Comparison of ENCODE assay signal across 8 cellular contexts in genomic region chr5:134904621-134905245, GRCh38. TPM values are rescaled to one million over a fixed set of nuclear protein-coding genes. Genes with fewer than 3 reads are reported as not detected.
A peak's percentile ranks its signal among the peaks of the same experiment; 100 is the strongest.
DNase-seq lines count a peak whose midpoint lies in the region; ATAC-seq and TF ChIP-seq lines count a peak whose summit lies in the region.

Gene PCBD2 (plus strand): TSS chr5:134905131. CDS start chr5:134905140, 9 bp downstream.

- H3K36me3 ChIP-seq in SJSA1 (peaks cover 24% of the 10 kb centered on the region), gastroesophageal sphincter (peaks cover 0 to 24% of the 10 kb centered on the region in 2 donors)

- H3K27ac ChIP-seq in SJSA1: peak within 1 kb of the TSS; percentile 91
- peak within 1 kb of the TSS; percentile 94 to 99 (median 97) for H3K27ac ChIP-seq in gastroesophageal sphincter

- CTCF ChIA-PET in GM10248 (lab: Yijun Ruan, JAX): interaction anchor here (0.7 to 3.7 kb wide), 39 partner anchors 8 to 865 kb away, joined by 3 to 38 read pairs (median 5); partner anchors contain the start of genes CAMLG, DDX46 and TXNDC15

- ATAC-seq in gastroesophageal sphincter: peak; percentile 95

- TF ChIP-seq CTCF in GM10248 (IDR thresholded peaks at IDR 0.05; ENCODE audit: control extremely low read depth, extremely low read depth, low read depth, missing control alignments): peak; percentile 95
- peak; percentile 82 for TF ChIP-seq CTCF in HFF-Myc (IDR thresholded peaks at IDR 0.05; ENCODE audit: low read depth, low read length, missing control alignments)
- peak; percentile 82 to 97 (median 94) for TF ChIP-seq CTCF in gastroesophageal sphincter (IDR thresholded peaks at IDR 0.05)

- TF ChIP-seq POLR2A in gastroesophageal sphincter (IDR thresholded peaks at IDR 0.05): peak in 1 of 2 donors; percentile 48

- POLR2A ChIA-PET in GM10248 (lab: Yijun Ruan, JAX): interaction anchor here (0.7 kb wide), 2 partner anchors 17 to 1072 kb away, joined by 4 to 5 read pairs; no protein-coding TSS in a partner anchor

- H3K27me3 ChIP-seq in SJSA1 (replicated peaks) (no peaks in the 10 kb centered on the region), gastroesophageal sphincter (no peaks in the 10 kb centered on the region)

- H3K9me3 ChIP-seq in SJSA1 (replicated peaks) (no peaks in the 10 kb centered on the region), gastroesophageal sphincter (no peaks in the 10 kb centered on the region)

- H3K4me3 ChIP-seq in HFF-Myc (replicated peaks; ENCODE audit: low read depth, low read length): peak within 1 kb of the TSS; percentile 79
- peak within 1 kb of the TSS; percentile 95 for H3K4me3 ChIP-seq in SJSA1
- H3K4me3 ChIP-seq in gastroesophageal sphincter: peak within 1 kb of the TSS; percentile 74 to 96

- TF ChIP-seq EP300 in gastroesophageal sphincter (IDR thresholded peaks at IDR 0.05): no peak

- H3K4me1 ChIP-seq in SJSA1 (replicated peaks): 0 out of 2 replicates have a peak, but pooled peaks cover 3% of the 10 kb centered on the region
- H3K4me1 ChIP-seq in gastroesophageal sphincter: peaks cover 0 to 12% (median 0%) of the 10 kb centered on the region in 3 donors

- peak; percentile 89 for DNase-seq in GM10248 (ENCODE audit: extremely low spot score)
- peak; percentile 60 for DNase-seq in HFF-Myc (ENCODE audit: extremely low read depth, low read depth)
- DNase-seq in MV-4-11 (lab: John Stamatoyannopoulos, UW): peak; percentile 85
- DNase-seq in SJSA1 (ENCODE audit: low read depth in 1 of 2, low spot score in 2 of 2): peak; percentile 96 to 97
- DNase-seq in activated naive CD4-positive, alpha-beta T cell (lab: John Stamatoyannopoulos, UW): peak; percentile 63 to 88 (median 86)
- DNase-seq in non-pigmented ciliary epithelial cell (ENCODE audit: low read depth): peak; percentile 44
- peak; percentile 87 for DNase-seq in superior temporal gyrus (ENCODE audit: extremely low spot score)

- WGBS in gastroesophageal sphincter (ENCODE audit: low coverage in 1 of 2), 2 donors: no CpG with 5 or more reads among the region's 83 CpGs

RNA-seq across cellular contexts. Expression of gene PCBD2, which starts in this region (rescaled TPM):
- total RNA-seq in SJSA1 (2014; rRNA removed; shearing (Covaris generic)): 6.1 and 11.4 TPM in 2 replicates
- total RNA-seq in gastroesophageal sphincter: 10 to 100 TPM in 2 of 4 donors, 1 to 10 TPM in 2; 8.3 to 10.8 (median 9.5) TPM

Comparison
In these comparisons a context has a peak if more than half of its experiments do, and no peak if none do; other contexts are left out.
1. Peak in every context shown above with its lines: DNase-seq, ATAC-seq, H3K4me3 ChIP-seq and H3K27ac ChIP-seq.
2. DNase-seq: peak in every context shown above with its lines; median percentile 96 in SJSA1; 89 in GM10248; 87 in superior temporal gyrus; 86 in activated naive CD4-positive, alpha-beta T cell; 85 in MV-4-11; 60 in HFF-Myc; 44 in non-pigmented ciliary epithelial cell.